1 cellular context compared by ENCODE assay signal in genomic region chr6:31827286-31828079, GRCh38.
A peak's percentile ranks its signal among the peaks of the same experiment; 100 is the strongest.
TF ChIP-seq lines count a peak whose summit lies in the region.

TSS of gene HSPA1B (plus strand) at chr6:31827738. CDS start at chr6:31827951, 213 bp downstream.

TF ChIP-seq in HepG2, 621 proteins besides CTCF, POLR2A, EP300 and RAD21 (continued from another document and continues in another):
- TF ChIP-seq ZNF207 (IDR thresholded peaks at IDR 0.05; ENCODE audit: borderline replicate concordance) (no peak), GATAD1 (CRISPR knock-in tag; IDR thresholded peaks at IDR 0.05) (no peak; the same call in 1 of the 2 replicates), ZNF496 (CRISPR knock-in tag; IDR thresholded peaks at IDR 0.05; ENCODE audit: insufficient replicate concordance) (no peak), FOXP1 (IDR thresholded peaks at IDR 0.05) (no peak), FOXP1 (CRISPR knock-in tag; IDR thresholded peaks at IDR 0.05) (no peak), ZXDC (CRISPR knock-in tag; IDR thresholded peaks at IDR 0.05) (no peak; the same call in 1 of the 2 replicates), ZNF256 (CRISPR knock-in tag; conservative IDR thresholded peaks at IDR 0.05) (peak; percentile 87), ZBTB8A (CRISPR knock-in tag; IDR thresholded peaks at IDR 0.05; ENCODE audit: borderline replicate concordance, low read depth) (no peak), HMGXB3 (CRISPR knock-in tag; IDR thresholded peaks at IDR 0.05; ENCODE audit: borderline replicate concordance) (0 out of 2 replicates have a peak, but pooled peaks have one; percentile 80), HDAC1 (CRISPR knock-in tag; IDR thresholded peaks at IDR 0.05) (peak; percentile 75), THAP8 (CRISPR knock-in tag; IDR thresholded peaks at IDR 0.05; ENCODE audit: borderline replicate concordance) (peak; percentile 87; the same call in 1 of the 2 replicates), ZNF34 (CRISPR knock-in tag; IDR thresholded peaks at IDR 0.05; ENCODE audit: borderline replicate concordance) (0 out of 2 replicates have a peak, but pooled peaks have one; percentile 35), ZNF30 (CRISPR knock-in tag; IDR thresholded peaks at IDR 0.05) (no peak), MTERF4 (CRISPR knock-in tag; IDR thresholded peaks at IDR 0.05) (no peak), GFI1 (CRISPR knock-in tag; IDR thresholded peaks at IDR 0.05; ENCODE audit: borderline replicate concordance) (peak; percentile 84), ZBTB46 (CRISPR knock-in tag; IDR thresholded peaks at IDR 0.05; ENCODE audit: borderline replicate concordance) (no peak), ZNF891 (CRISPR knock-in tag; IDR thresholded peaks at IDR 0.05) (peak; percentile 97), MXI1 (IDR thresholded peaks at IDR 0.05; ENCODE audit: borderline replicate concordance, low read depth, low read length) (peak; percentile 87), KDM2A (CRISPR knock-in tag; IDR thresholded peaks at IDR 0.05; ENCODE audit: borderline replicate concordance, low read depth) (peak; percentile 82; the same call in 1 of the 2 replicates), MAFF (IDR thresholded peaks at IDR 0.05; ENCODE audit: low read depth, low read length) (no peak), HNF1A (IDR thresholded peaks at IDR 0.05; ENCODE audit: low read depth) (no peak; the same call in 1 of the 2 replicates), HNF1A (CRISPR knock-in tag; IDR thresholded peaks at IDR 0.05; ENCODE audit: borderline replicate concordance) (no peak; the same call in 1 of the 2 replicates), GPBP1L1 (CRISPR knock-in tag; IDR thresholded peaks at IDR 0.05) (no peak), NFKBIZ (CRISPR knock-in tag; IDR thresholded peaks at IDR 0.05) (peak; percentile 65; the same call in 1 of the 2 replicates), PLRG1 (conservative IDR thresholded peaks at IDR 0.05) (no peak), HDAC2 (CRISPR knock-in tag; IDR thresholded peaks at IDR 0.05) (peak; percentile 51), ZNF737 (CRISPR knock-in tag; IDR thresholded peaks at IDR 0.05; ENCODE audit: borderline replicate concordance) (0 out of 2 replicates have a peak, but pooled peaks have one; percentile 86), SALL1 (CRISPR knock-in tag; IDR thresholded peaks at IDR 0.05) (peak; percentile 86), ELK4 (CRISPR knock-in tag; IDR thresholded peaks at IDR 0.05; ENCODE audit: borderline replicate concordance) (peak; percentile 75; the same call in 1 of the 2 replicates), ZSCAN31 (CRISPR knock-in tag; IDR thresholded peaks at IDR 0.05; ENCODE audit: low read depth) (no peak), CENPX (CRISPR knock-in tag; IDR thresholded peaks at IDR 0.05) (no peak), SOX13 (IDR thresholded peaks at IDR 0.05) (0 out of 2 replicates have a peak, but pooled peaks have one; percentile 65), SOX13 (CRISPR knock-in tag; conservative IDR thresholded peaks at IDR 0.05 in 1 of 2, IDR thresholded peaks at IDR 0.05 in 1 of 2) (peak in 1 of 2 experiments; percentile 9; a peak in 1 of 4 replicates), DBP (CRISPR knock-in tag; IDR thresholded peaks at IDR 0.05; ENCODE audit: not compliant biosample characterization) (peak; percentile 82), BRD4 (CRISPR knock-in tag; IDR thresholded peaks at IDR 0.05) (0 out of 2 replicates have a peak, but pooled peaks have one; percentile 20), TBX3 (IDR thresholded peaks at IDR 0.05; ENCODE audit: borderline replicate concordance) (0 out of 2 replicates have a peak, but pooled peaks have one; percentile 5), ZNF567 (CRISPR knock-in tag; IDR thresholded peaks at IDR 0.05; ENCODE audit: borderline replicate concordance) (peak; percentile 87; the same call in 1 of the 2 replicates), ZNF343 (CRISPR knock-in tag; IDR thresholded peaks at IDR 0.05) (peak; percentile 78), TRIM22 (IDR thresholded peaks at IDR 0.05) (no peak), JUND (CRISPR knock-in tag; IDR thresholded peaks at IDR 0.05) (peak; percentile 35; the same call in 1 of the 2 replicates), NRL (CRISPR knock-in tag; IDR thresholded peaks at IDR 0.05; ENCODE audit: borderline replicate concordance) (peak; percentile 96), AHR (CRISPR knock-in tag; IDR thresholded peaks at IDR 0.05) (peak; percentile 93)
